15 cellular contexts compared by ENCODE assay signal in genomic region chr3:64360261-64360660, GRCh38.
DNase-seq lines count a peak whose midpoint lies in the region; TF ChIP-seq lines count a peak whose summit lies in the region.
"Had no signal": no experiment of that assay in that cellular context is flagged by ENCODE, and none has a peak within 500 bp of the region (broad histone marks: within the 10 kb centered on the region; RNA-seq: fewer than 3 reads in every experiment).

No MANE protein-coding gene starts in this region.

- TF ChIP-seq CTCF in MM.1S (IDR thresholded peaks at IDR 0.05; ENCODE audit: low read length), result no peak
- no peak for TF ChIP-seq CTCF in endothelial cell (IDR thresholded peaks at IDR 0.05; ENCODE audit: unreplicated experiment)

- H3K9me2 ChIP-seq in MM.1S (replicated peaks; ENCODE audit: insufficient read depth, low read length), result no peaks in the 10 kb centered on the region

- peaks cover 73% of the 10 kb centered on the region for H3K4me1 ChIP-seq in MM.1S (ENCODE audit: low read length)

- H3K79me2 ChIP-seq in MM.1S (ENCODE audit: low read length), result no peaks in the 10 kb centered on the region

- H3K27ac ChIP-seq in MM.1S (ENCODE audit: low read length), result peak overlapping the region; percentile 82
- H3K27ac ChIP-seq: BLaER1 treated with 17β-estradiol and CSF1 and Interleukin-3, amounts not matched to agents 10 nM and 100 nM; HL-60 had no signal

- peak overlapping the region; percentile 3; the same call in 1 of the 2 replicates for H3K4me3 ChIP-seq in MM.1S (ENCODE audit: low read length)
- H3K4me3 ChIP-seq: BLaER1 treated with 17β-estradiol and CSF1 and Interleukin-3, amounts not matched to agents 10 nM and 100 nM had no signal

- H3K27ac Mint-ChIP-seq in endothelial cell (ENCODE audit: unreplicated experiment), result peak overlapping the region; percentile 76
- H3K27ac Mint-ChIP-seq: CD4-positive, CD25-positive, alpha-beta regulatory T cell; HFFc6 had no signal

- H3F3A ChIP-seq in MM.1S (ENCODE audit: insufficient read depth, low read length), result peaks cover 48% of the 10 kb centered on the region

- H3K27me3 ChIP-seq in MM.1S (replicated peaks; ENCODE audit: insufficient read depth, low read length), result no peaks in the 10 kb centered on the region
- H3K27me3 ChIP-seq: BLaER1 treated with 17β-estradiol and CSF1 and Interleukin-3, amounts not matched to agents 10 nM and 100 nM had no signal

- H3K4me3 Mint-ChIP-seq in endothelial cell (ENCODE audit: unreplicated experiment), result no peak overlapping the region
- H3K4me3 Mint-ChIP-seq: CD4-positive, CD25-positive, alpha-beta regulatory T cell; HFFc6 had no signal

- H3K9ac ChIP-seq in MM.1S (ENCODE audit: low read length), result peak overlapping the region; percentile 30; the same call in 1 of the 2 replicates
- H3K9ac ChIP-seq: BLaER1 treated with 17β-estradiol and CSF1 and Interleukin-3, amounts not matched to agents 10 nM and 100 nM had no signal

- no peak overlapping the region for H2AFZ ChIP-seq in MM.1S (ENCODE audit: low read length)

- peaks cover 84% of the 10 kb centered on the region for H3K4me1 Mint-ChIP-seq in endothelial cell (ENCODE audit: unreplicated experiment)

- H3K9me3 ChIP-seq in MM.1S (replicated peaks; ENCODE audit: insufficient read depth, low read length), result no peaks in the 10 kb centered on the region
- H3K9me3 ChIP-seq: BLaER1 treated with 17β-estradiol and CSF1 and Interleukin-3, amounts not matched to agents 10 nM and 100 nM had no signal

- H3K36me3 ChIP-seq in MM.1S (replicated peaks; ENCODE audit: insufficient read depth, low read length), result no peaks in the 10 kb centered on the region
- H3K36me3 ChIP-seq: BLaER1 treated with 17β-estradiol and CSF1 and Interleukin-3, amounts not matched to agents 10 nM and 100 nM had no signal

- peak overlapping the region; percentile 52 for H3K4me2 ChIP-seq in MM.1S (ENCODE audit: low read depth, low read length)
- H3K4me2 ChIP-seq: BLaER1 treated with 17β-estradiol and CSF1 and Interleukin-3, amounts not matched to agents 10 nM and 100 nM had no signal

- no peaks in the 10 kb centered on the region for H3K36me3 Mint-ChIP-seq in endothelial cell (ENCODE audit: low read depth, unreplicated experiment)
- H3K36me3 Mint-ChIP-seq: CD4-positive, CD25-positive, alpha-beta regulatory T cell had no signal

- H4K20me1 ChIP-seq in MM.1S (ENCODE audit: insufficient read depth, low read length), result no peaks in the 10 kb centered on the region
- H4K20me1 ChIP-seq: BLaER1 treated with 17β-estradiol and CSF1 and Interleukin-3, amounts not matched to agents 10 nM and 100 nM had no signal

- H3K9me3 Mint-ChIP-seq in endothelial cell (ENCODE audit: unreplicated experiment), result no peaks in the 10 kb centered on the region
- H3K9me3 Mint-ChIP-seq: CD4-positive, CD25-positive, alpha-beta regulatory T cell; HFFc6 had no signal

- H3K27me3 Mint-ChIP-seq in endothelial cell (ENCODE audit: unreplicated experiment), result no peaks in the 10 kb centered on the region
- H3K27me3 Mint-ChIP-seq: CD4-positive, CD25-positive, alpha-beta regulatory T cell had no signal

- DNase-seq in MM.1S, result no peak
- peak; percentile 45 for DNase-seq in SK-N-DZ (ENCODE audit: low spot score)
- no peak for DNase-seq in endothelial cell (ENCODE audit: low spot score)
- peak; percentile 78 for DNase-seq in retina
- DNase-seq in EL, result no peak
- no peak for DNase-seq in NCI-H2029 (lab: John Stamatoyannopoulos, UW)
- no peak for DNase-seq in mucosa of gallbladder (ENCODE audit: low spot score)
- DNase-seq in SW480 (ENCODE audit: low spot score), result no peak
- DNase-seq: ACHN; CD4-positive, CD25-positive, alpha-beta regulatory T cell; DMS79; HCEC 1CT; HFFc6 had no signal

Comparison
In these comparisons a context has a peak if more than half of its experiments do, and no peak if none do; other contexts are left out.
1. DNase-seq: peak in SK-N-DZ (single experiment) and retina (single experiment); none in MM.1S (single experiment), endothelial cell (single experiment), EL (single experiment), NCI-H2029 (single experiment), mucosa of gallbladder (single experiment) and SW480 (single experiment).